Comparison of ENCODE assay signal across 27 cellular contexts in the genomic region with DNA sequence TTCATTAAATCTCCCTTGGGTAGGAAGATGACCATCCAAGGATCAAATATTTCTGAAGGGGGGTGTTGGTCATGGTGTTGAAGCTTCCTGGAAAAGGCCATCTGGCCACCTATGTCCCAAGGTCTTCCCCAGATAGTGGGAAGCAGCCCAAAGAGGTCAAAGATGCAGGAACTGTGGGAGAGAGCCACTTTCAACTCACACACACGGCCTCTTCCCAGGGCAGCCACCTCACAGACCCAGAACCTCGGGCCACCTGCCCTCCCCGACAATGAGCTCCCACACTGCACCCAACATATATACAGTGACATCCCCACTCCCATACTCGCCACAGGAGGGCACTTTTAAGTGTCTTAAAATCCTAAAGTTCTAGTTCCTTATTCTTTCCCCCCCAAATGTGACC.
"Had no signal": no experiment of that assay in that cellular context is flagged by ENCODE, and none has a peak within 500 bp of the region (broad histone marks: within the 10 kb centered on the region; RNA-seq: fewer than 3 reads in every experiment).

No MANE protein-coding gene starts in this region.

- H3K27ac ChIP-seq: left ventricle myocardium inferior, neural progenitor cell, neutrophil, prostate gland, skin epidermis, tibial nerve, upper lobe of left lung, vagina had no signal

- H3K9ac ChIP-seq: neural progenitor cell had no signal

- H3K36me3 Mint-ChIP-seq: immature natural killer cell; mesothelial cell of epicardium; naive B cell; natural killer cell; neural progenitor cell; stimulated activated memory B cell treated with anti-CD40 and anti-IgM and Interleukin-4, amounts not matched to agents 10 μg/mL and 1 μg/mL and 100 μg/mL, for 72 hours had no signal

- H3K4me1 ChIP-seq: left ventricle myocardium inferior, neural progenitor cell, prostate gland, tibial nerve, upper lobe of left lung, vagina had no signal

- DNase-seq: hypothalamus; immature natural killer cell; left ventricle myocardium inferior; mesendoderm; naive B cell; natural killer cell; nephron progenitor cell; occipital lobe; retina; right cardiac atrium; stimulated activated CD4-positive, alpha-beta T cell treated with anti-CD3 and anti-CD28 coated beads, Interleukin-12 subunit alpha, Interleukin-12 subunit beta, amount 100 ng/mL, for 4 hours; stimulated activated CD4-positive, alpha-beta T cell treated with anti-CD3 and anti-CD28 coated beads, Interleukin-15, amount 100 ng/mL, for 24 hours; stimulated activated CD4-positive, alpha-beta T cell treated with anti-CD3 and anti-CD28 coated beads, Interleukin-4, amount 100 ng/mL, for 24 hours; stimulated activated CD8-positive, alpha-beta memory T cell treated with anti-CD3 and anti-CD28 coated beads, Interleukin-4, amount 100 ng/mL, for 48 hours; stimulated activated naive CD4-positive, alpha-beta T cell treated with Interleukin-2 at 50 U/mL for 16 hours; stimulated activated naive CD8-positive, alpha-beta T cell treated with anti-CD3 and anti-CD28 coated beads, Interleukin-15, amount 100 ng/mL, for 72 hours; substantia nigra; upper lobe of left lung had no signal

- H3K36me3 ChIP-seq: left ventricle myocardium inferior, neural progenitor cell, neutrophil, prostate gland, tibial nerve, upper lobe of left lung, vagina had no signal

- H3K9me3 ChIP-seq: left ventricle myocardium inferior, neutrophil, prostate gland, tibial nerve, upper lobe of left lung, vagina had no signal

- H3K4me1 Mint-ChIP-seq: immature natural killer cell; mesothelial cell of epicardium; natural killer cell; nephron progenitor cell; neural progenitor cell; stimulated activated naive CD8-positive, alpha-beta T cell treated with anti-CD3 and anti-CD28 coated beads, Interleukin-15, amount 100 ng/mL, for 72 hours had no signal

- H3K4me3 ChIP-seq: left ventricle myocardium inferior, lung, neural progenitor cell, prostate gland, skin epidermis, tibial nerve, upper lobe of left lung, vagina had no signal

- H3K4me3 Mint-ChIP-seq: immature natural killer cell; mesothelial cell of epicardium; naive B cell; natural killer cell; nephron progenitor cell; neural progenitor cell; stimulated activated memory B cell treated with anti-CD40 and anti-IgM and Interleukin-4, amounts not matched to agents 10 μg/mL and 1 μg/mL and 100 μg/mL, for 72 hours; stimulated activated naive CD8-positive, alpha-beta T cell treated with anti-CD3 and anti-CD28 coated beads, Interleukin-15, amount 100 ng/mL, for 72 hours had no signal

- H3K27me3 Mint-ChIP-seq: stimulated activated memory B cell treated with anti-CD40 and anti-IgM and Interleukin-4, amounts not matched to agents 10 μg/mL and 1 μg/mL and 100 μg/mL, for 72 hours; stimulated activated naive CD8-positive, alpha-beta T cell treated with anti-CD3 and anti-CD28 coated beads, Interleukin-15, amount 100 ng/mL, for 72 hours had no signal

- H3K27me3 ChIP-seq: neural progenitor cell, tibial nerve, upper lobe of left lung, vagina had no signal

- H3K9me3 Mint-ChIP-seq: immature natural killer cell; natural killer cell; neural progenitor cell; stimulated activated memory B cell treated with anti-CD40 and anti-IgM and Interleukin-4, amounts not matched to agents 10 μg/mL and 1 μg/mL and 100 μg/mL, for 72 hours; stimulated activated naive CD8-positive, alpha-beta T cell treated with anti-CD3 and anti-CD28 coated beads, Interleukin-15, amount 100 ng/mL, for 72 hours had no signal

- H3K27ac Mint-ChIP-seq: immature natural killer cell; mesothelial cell of epicardium; natural killer cell; nephron progenitor cell; neural progenitor cell; stimulated activated memory B cell treated with anti-CD40 and anti-IgM and Interleukin-4, amounts not matched to agents 10 μg/mL and 1 μg/mL and 100 μg/mL, for 72 hours had no signal
